10 cellular contexts compared by ENCODE assay signal in genomic region chr1:36207339-36207738, GRCh38.
DNase-seq lines count a peak whose midpoint lies in the region; ATAC-seq and TF ChIP-seq lines count a peak whose summit lies in the region.
"Had no signal": no experiment of that assay in that cellular context is flagged by ENCODE, and none has a peak within 500 bp of the region (broad histone marks: within the 10 kb centered on the region; RNA-seq: fewer than 3 reads in every experiment).

No MANE protein-coding gene starts in this region.

- no peak overlapping the region for H3K4me3 ChIP-seq in neutrophil (ENCODE audit: low read depth in 1 of 2, low read length in 1 of 2)

- no peaks in the 10 kb centered on the region for H3K9me3 ChIP-seq in neutrophil

- in situ Hi-C loops in KBM-7 (cut with MboI; ENCODE audit: low pct_unique_long_range_greater_than_20kb, low sequenced_read_pairs): no loop called here

- H3K36me3 ChIP-seq in neutrophil: no peaks in the 10 kb centered on the region

- no peaks in the 10 kb centered on the region for H3K27me3 ChIP-seq in neutrophil

- DNase-seq in Ammon's horn (ENCODE audit: low spot score): peak; percentile 65
- peak; percentile 91 to 92 for DNase-seq in NCI-H446 (lab: John Stamatoyannopoulos, UW)
- DNase-seq in fibroblast of gingiva (ENCODE audit: low read depth): peak; percentile 95
- DNase-seq in KBM-7: no peak
- DNase-seq in stimulated activated naive CD8-positive, alpha-beta T cell treated with anti-CD3 and anti-CD28 coated beads, Interleukin-15, Interleukin-2, amounts not matched to agents 100 U/mL and 50 U/mL, for 24 hours: no peak
- DNase-seq in NCI-H1694 (lab: John Stamatoyannopoulos, UW): no peak
- DNase-seq: MV-4-11, T-helper 9 cell had no signal

- peaks cover 38 to 39% of the 10 kb centered on the region in 2 experiments for H3K4me1 ChIP-seq in neutrophil (ENCODE audit: control insufficient read depth in 1 of 2, insufficient read depth in 1 of 2, low read depth in 1 of 2, low read length in 1 of 2)

- peak overlapping the region; percentile 1 for H3K27ac ChIP-seq in neutrophil

- no peak for TF ChIP-seq CTCF in neutrophil (IDR thresholded peaks at IDR 0.05)

- ATAC-seq in GM21529 (IDR thresholded peaks at IDR 0.05; ENCODE audit: unreplicated experiment): no peak
- no peak for ATAC-seq in stimulated activated naive CD8-positive, alpha-beta T cell treated with anti-CD3 and anti-CD28 coated beads, Interleukin-15, Interleukin-2, amounts not matched to agents 100 U/mL and 50 U/mL, for 24 hours

Comparison
In these comparisons a context has a peak if more than half of its experiments do, and no peak if none do; other contexts are left out.
1. DNase-seq: peak in Ammon's horn (single experiment), NCI-H446 (2 of 2) and fibroblast of gingiva (single experiment); none in KBM-7 (single experiment), stimulated activated naive CD8-positive, alpha-beta T cell treated with anti-CD3 and anti-CD28 coated beads, Interleukin-15, Interleukin-2, amounts not matched to agents 100 U/mL and 50 U/mL, for 24 hours (single experiment) and NCI-H1694 (single experiment).